In the genomic region with DNA sequence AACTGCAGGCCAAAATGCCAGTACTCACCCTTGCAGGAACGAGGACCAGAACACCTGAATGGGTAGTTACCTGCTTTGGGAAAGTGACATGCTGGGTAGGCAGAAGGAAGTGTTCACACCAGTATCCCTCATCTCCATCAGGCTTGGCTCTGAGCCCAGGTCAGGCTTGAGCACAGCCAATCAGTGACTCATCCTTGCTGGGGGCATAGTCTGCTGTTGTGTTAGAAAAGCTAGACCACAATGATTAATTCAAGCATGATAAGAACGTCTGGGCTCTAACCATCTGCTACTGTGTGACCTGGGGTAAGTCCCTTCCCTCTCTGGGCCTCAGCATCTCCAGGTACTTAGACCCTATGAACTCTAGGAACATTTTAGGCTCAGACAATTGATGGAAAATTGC, we compare ENCODE assay signal across 8 cellular contexts.
A peak's percentile ranks its signal among the peaks of the same experiment; 100 is the strongest.
DNase-seq lines count a peak whose midpoint lies in the region; ATAC-seq and TF ChIP-seq lines count a peak whose summit lies in the region.

No MANE protein-coding gene starts in this region.

- DNase-seq in COR-L47 (lab: John Stamatoyannopoulos, UW) = peak; percentile 29
- peak; percentile 99 for DNase-seq in NCI-H2171 treated with DMSO at 0.1 percent for 48 hours (lab: John Stamatoyannopoulos, UW)
- peak; percentile 75 for DNase-seq in coronary artery (ENCODE audit: low spot score)
- DNase-seq in naive thymus-derived CD4-positive, alpha-beta T cell = no peak
- DNase-seq in retina = no peak

- H3K27me3 ChIP-seq in naive thymus-derived CD4-positive, alpha-beta T cell (ENCODE audit: control insufficient read depth in 2 of 2, insufficient read depth in 2 of 2, low read length in 2 of 2) = peaks cover 0 to 4% of the 10 kb centered on the region in 2 donors

- H3K36me3 ChIP-seq in naive thymus-derived CD4-positive, alpha-beta T cell (ENCODE audit: control insufficient read depth in 2 of 3, insufficient read depth in 3 of 3, low read length in 3 of 3) = no peaks in the 10 kb centered on the region

- CTCF ChIA-PET in naive thymus-derived CD4-positive, alpha-beta T cell (lab: Charles Lee) = no interaction called here

- H3K9me3 ChIP-seq in naive thymus-derived CD4-positive, alpha-beta T cell (ENCODE audit: control insufficient read depth in 2 of 3, low read length in 3 of 3) = no peaks in the 10 kb centered on the region

- peak overlapping the region; percentile 72 to 92 for H3K27ac ChIP-seq in coronary artery
- H3K27ac ChIP-seq in naive thymus-derived CD4-positive, alpha-beta T cell (ENCODE audit: low read depth, low read length) = no peak overlapping the region

- H3K9me3 Mint-ChIP-seq in naive thymus-derived CD4-positive, alpha-beta T cell = peaks cover 0 to 8% (median 0%) of the 10 kb centered on the region in 11 donors

- H3K27me3 Mint-ChIP-seq in naive thymus-derived CD4-positive, alpha-beta T cell = peaks cover 0 to 33% (median 16%) of the 10 kb centered on the region in 5 donors

- TF ChIP-seq CTCF in coronary artery (IDR thresholded peaks at IDR 0.05) = no peak

- no peak overlapping the region for H3K27ac Mint-ChIP-seq in naive thymus-derived CD4-positive, alpha-beta T cell

- no peak overlapping the region for H3K4me3 Mint-ChIP-seq in naive thymus-derived CD4-positive, alpha-beta T cell

- no peak overlapping the region for H3K4me3 ChIP-seq in coronary artery
- no peak overlapping the region for H3K4me3 ChIP-seq in naive thymus-derived CD4-positive, alpha-beta T cell (ENCODE audit: low read length)

- POLR2A ChIA-PET in naive thymus-derived CD4-positive, alpha-beta T cell (lab: Charles Lee) = no interaction called here

- H3K4me1 Mint-ChIP-seq in naive thymus-derived CD4-positive, alpha-beta T cell = no peaks in the 10 kb centered on the region

- ATAC-seq in naive thymus-derived CD4-positive, alpha-beta T cell = peak; percentile 68
- ATAC-seq in HG03175 (IDR thresholded peaks at IDR 0.05; ENCODE audit: unreplicated experiment) (no peak), GM19463 (IDR thresholded peaks at IDR 0.05; ENCODE audit: unreplicated experiment) (no peak), HG02885 (IDR thresholded peaks at IDR 0.05; ENCODE audit: poor library complexity, unreplicated experiment) (no peak)

- H3K4me1 ChIP-seq in naive thymus-derived CD4-positive, alpha-beta T cell (ENCODE audit: control insufficient read depth in 2 of 2, insufficient read depth in 2 of 2, low read length in 2 of 2) = no peaks in the 10 kb centered on the region

- intact Hi-C loops in naive thymus-derived CD4-positive, alpha-beta T cell (cut with micrococcal nuclease) = no loop called here

- H3K36me3 Mint-ChIP-seq in naive thymus-derived CD4-positive, alpha-beta T cell = peaks cover 0 to 4% (median 0%) of the 10 kb centered on the region in 5 donors

Comparison
In these comparisons a context has a peak if more than half of its experiments do, and no peak if none do; other contexts are left out.
1. DNase-seq: peak in COR-L47 (single experiment), NCI-H2171 treated with DMSO at 0.1 percent for 48 hours (single experiment) and coronary artery (single experiment); none in naive thymus-derived CD4-positive, alpha-beta T cell (0 of 9) and retina (single experiment).